2 cellular contexts compared by ENCODE assay signal in the genomic region with DNA sequence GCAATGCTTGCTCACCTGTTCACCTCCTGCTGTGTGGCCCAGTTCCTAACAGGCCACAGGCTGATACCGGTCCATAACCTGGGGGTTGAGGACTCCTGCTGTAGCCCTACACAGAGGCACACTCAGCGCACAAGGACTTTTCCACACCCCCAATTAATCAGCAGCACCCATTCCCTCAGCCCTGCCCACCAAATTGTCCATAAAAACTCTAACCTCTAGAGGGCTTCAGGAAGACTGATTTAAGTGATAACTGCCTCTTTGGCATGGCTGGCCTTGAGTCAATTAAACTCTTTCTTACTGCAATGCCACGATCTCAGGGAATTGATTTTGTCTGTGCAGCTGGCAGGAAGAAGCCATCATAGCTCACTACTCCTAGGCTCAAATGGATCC.
TF ChIP-seq lines count a peak whose summit lies in the region.

No MANE protein-coding gene starts in this region.

TF ChIP-seq in HCT116, 20 proteins besides CTCF, POLR2A, EP300 and RAD21 (continued from another document):
- TF ChIP-seq, protein P1, sequence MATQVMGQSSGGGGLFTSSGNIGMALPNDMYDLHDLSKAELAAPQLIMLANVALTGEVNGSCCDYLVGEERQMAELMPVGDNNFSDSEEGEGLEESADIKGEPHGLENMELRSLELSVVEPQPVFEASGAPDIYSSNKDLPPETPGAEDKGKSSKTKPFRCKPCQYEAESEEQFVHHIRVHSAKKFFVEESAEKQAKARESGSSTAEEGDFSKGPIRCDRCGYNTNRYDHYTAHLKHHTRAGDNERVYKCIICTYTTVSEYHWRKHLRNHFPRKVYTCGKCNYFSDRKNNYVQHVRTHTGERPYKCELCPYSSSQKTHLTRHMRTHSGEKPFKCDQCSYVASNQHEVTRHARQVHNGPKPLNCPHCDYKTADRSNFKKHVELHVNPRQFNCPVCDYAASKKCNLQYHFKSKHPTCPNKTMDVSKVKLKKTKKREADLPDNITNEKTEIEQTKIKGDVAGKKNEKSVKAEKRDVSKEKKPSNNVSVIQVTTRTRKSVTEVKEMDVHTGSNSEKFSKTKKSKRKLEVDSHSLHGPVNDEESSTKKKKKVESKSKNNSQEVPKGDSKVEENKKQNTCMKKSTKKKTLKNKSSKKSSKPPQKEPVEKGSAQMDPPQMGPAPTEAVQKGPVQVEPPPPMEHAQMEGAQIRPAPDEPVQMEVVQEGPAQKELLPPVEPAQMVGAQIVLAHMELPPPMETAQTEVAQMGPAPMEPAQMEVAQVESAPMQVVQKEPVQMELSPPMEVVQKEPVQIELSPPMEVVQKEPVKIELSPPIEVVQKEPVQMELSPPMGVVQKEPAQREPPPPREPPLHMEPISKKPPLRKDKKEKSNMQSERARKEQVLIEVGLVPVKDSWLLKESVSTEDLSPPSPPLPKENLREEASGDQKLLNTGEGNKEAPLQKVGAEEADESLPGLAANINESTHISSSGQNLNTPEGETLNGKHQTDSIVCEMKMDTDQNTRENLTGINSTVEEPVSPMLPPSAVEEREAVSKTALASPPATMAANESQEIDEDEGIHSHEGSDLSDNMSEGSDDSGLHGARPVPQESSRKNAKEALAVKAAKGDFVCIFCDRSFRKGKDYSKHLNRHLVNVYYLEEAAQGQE (IDR thresholded peaks at IDR 0.05; ENCODE audit: low read depth), result no peak
- TF ChIP-seq ELF1 (IDR thresholded peaks at IDR 0.05; ENCODE audit: borderline replicate concordance, low read depth), result no peak
- TF ChIP-seq CBX3 (IDR thresholded peaks at IDR 0.05; ENCODE audit: low read depth), result no peak
- no peak for TF ChIP-seq SRF (IDR thresholded peaks at IDR 0.05; ENCODE audit: low read depth)
- no peak for TF ChIP-seq SP1 (IDR thresholded peaks at IDR 0.05; ENCODE audit: low read depth)
- TF ChIP-seq CEBPB (IDR thresholded peaks at IDR 0.05; ENCODE audit: low read depth), result no peak
- TF ChIP-seq JUND (IDR thresholded peaks at IDR 0.05), result no peak
- TF ChIP-seq SIN3A (IDR thresholded peaks at IDR 0.05; ENCODE audit: low read depth), result no peak
- TF ChIP-seq, protein P2, sequence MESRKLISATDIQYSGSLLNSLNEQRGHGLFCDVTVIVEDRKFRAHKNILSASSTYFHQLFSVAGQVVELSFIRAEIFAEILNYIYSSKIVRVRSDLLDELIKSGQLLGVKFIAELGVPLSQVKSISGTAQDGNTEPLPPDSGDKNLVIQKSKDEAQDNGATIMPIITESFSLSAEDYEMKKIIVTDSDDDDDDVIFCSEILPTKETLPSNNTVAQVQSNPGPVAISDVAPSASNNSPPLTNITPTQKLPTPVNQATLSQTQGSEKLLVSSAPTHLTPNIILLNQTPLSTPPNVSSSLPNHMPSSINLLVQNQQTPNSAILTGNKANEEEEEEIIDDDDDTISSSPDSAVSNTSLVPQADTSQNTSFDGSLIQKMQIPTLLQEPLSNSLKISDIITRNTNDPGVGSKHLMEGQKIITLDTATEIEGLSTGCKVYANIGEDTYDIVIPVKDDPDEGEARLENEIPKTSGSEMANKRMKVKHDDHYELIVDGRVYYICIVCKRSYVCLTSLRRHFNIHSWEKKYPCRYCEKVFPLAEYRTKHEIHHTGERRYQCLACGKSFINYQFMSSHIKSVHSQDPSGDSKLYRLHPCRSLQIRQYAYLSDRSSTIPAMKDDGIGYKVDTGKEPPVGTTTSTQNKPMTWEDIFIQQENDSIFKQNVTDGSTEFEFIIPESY (IDR thresholded peaks at IDR 0.05; ENCODE audit: extremely low read depth, insufficient replicate concordance, low read length), result no peak
- TF ChIP-seq, protein P3, sequence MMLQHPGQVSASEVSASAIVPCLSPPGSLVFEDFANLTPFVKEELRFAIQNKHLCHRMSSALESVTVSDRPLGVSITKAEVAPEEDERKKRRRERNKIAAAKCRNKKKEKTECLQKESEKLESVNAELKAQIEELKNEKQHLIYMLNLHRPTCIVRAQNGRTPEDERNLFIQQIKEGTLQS (IDR thresholded peaks at IDR 0.05), result no peak
- no peak for TF ChIP-seq EZH2 (IDR thresholded peaks at IDR 0.05)
- no peak for TF ChIP-seq YY1 (IDR thresholded peaks at IDR 0.05; ENCODE audit: extremely low read depth, insufficient replicate concordance, low read depth, low read length)

TF ChIP-seq in HepG2, 621 proteins besides CTCF, POLR2A, EP300 and RAD21 (continued from another document):
- TF ChIP-seq, protein P4, sequence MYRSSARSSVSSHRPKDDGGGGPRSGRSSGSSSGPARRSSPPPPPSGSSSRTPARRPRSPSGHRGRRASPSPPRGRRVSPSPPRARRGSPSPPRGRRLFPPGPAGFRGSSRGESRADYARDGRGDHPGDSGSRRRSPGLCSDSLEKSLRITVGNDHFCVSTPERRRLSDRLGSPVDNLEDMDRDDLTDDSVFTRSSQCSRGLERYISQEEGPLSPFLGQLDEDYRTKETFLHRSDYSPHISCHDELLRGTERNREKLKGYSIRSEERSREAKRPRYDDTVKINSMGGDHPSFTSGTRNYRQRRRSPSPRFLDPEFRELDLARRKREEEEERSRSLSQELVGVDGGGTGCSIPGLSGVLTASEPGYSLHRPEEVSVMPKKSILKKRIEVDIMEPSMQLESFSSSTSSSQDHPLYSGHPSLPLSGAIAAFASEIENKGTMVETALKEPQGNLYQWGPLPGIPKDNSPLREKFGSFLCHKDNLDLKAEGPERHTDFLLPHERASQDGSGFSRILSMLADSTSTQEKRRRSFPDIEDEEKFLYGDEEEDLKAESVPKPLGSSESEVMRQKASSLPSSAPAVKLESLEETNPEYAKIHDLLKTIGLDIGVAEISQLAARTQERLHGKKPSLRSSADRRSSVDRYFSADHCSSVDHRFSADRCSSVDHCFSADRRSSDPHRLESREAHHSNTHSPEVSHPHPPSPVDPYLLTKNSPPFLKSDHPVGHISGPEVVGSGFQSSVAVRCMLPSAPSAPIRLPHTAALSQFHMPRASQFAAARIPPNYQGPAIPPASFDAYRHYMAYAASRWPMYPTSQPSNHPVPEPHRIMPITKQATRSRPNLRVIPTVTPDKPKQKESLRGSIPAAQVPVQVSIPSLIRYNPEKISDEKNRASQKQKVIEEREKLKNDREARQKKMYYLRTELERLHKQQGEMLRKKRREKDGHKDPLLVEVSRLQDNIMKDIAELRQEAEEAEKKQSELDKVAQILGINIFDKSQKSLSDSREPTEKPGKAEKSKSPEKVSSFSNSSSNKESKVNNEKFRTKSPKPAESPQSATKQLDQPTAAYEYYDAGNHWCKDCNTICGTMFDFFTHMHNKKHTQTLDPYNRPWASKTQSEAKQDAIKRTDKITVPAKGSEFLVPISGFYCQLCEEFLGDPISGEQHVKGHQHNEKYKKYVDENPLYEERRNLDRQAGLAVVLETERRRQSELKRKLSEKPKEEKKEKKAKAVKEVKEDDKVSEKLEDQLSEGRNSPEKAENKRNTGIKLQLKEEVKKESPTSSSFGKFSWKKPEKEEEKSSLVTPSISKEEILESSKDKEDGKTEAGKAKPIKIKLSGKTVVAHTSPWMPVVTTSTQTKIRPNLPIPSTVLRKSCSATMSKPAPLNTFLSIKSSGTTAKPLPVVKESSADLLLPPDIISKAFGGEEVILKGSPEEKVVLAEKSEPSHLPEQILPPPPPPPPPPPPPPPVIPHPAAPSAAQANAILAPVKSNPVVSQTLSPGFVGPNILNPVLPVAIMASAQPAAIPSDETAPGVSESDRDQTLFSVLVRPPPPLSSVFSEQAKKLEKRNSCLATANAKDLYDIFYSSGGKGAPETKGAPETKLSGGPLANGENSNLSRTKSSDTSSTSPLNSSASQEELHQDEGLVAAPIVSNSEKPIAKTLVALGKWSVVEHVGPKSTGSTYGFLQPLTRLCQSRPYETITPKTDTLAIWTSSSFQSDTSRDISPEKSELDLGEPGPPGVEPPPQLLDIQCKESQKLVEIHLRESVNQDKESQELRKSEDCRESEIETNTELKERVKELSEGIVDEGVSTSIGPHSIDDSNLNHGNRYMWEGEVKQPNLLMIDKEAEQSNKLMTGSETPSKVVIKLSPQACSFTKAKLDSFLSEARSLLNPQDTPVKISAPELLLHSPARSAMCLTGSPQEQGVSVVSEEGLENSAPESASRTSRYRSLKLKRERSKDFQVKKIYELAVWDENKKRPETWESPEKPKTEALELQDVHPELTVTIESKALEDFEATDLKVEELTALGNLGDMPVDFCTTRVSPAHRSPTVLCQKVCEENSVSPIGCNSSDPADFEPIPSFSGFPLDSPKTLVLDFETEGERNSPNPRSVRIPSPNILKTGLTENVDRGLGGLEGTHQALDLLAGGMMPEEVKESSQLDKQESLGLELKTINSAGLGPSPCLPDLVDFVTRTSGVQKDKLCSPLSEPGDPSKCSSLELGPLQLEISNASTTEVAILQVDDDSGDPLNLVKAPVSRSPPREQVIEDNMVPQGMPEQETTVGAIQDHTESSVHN (CRISPR knock-in tag; IDR thresholded peaks at IDR 0.05), result no peak
- no peak for TF ChIP-seq EEA1 (CRISPR knock-in tag; IDR thresholded peaks at IDR 0.05; ENCODE audit: borderline replicate concordance)
- TF ChIP-seq FOXC1 (CRISPR knock-in tag; IDR thresholded peaks at IDR 0.05; ENCODE audit: borderline replicate concordance), result no peak
- no peak for TF ChIP-seq ZNF746 (CRISPR knock-in tag; IDR thresholded peaks at IDR 0.05)
- no peak for TF ChIP-seq ZNF766 (CRISPR knock-in tag; IDR thresholded peaks at IDR 0.05; ENCODE audit: borderline replicate concordance)
- no peak for TF ChIP-seq SALL2 (CRISPR knock-in tag; IDR thresholded peaks at IDR 0.05)
- TF ChIP-seq ZSCAN12 (CRISPR knock-in tag; IDR thresholded peaks at IDR 0.05), result no peak
- TF ChIP-seq, protein P5, sequence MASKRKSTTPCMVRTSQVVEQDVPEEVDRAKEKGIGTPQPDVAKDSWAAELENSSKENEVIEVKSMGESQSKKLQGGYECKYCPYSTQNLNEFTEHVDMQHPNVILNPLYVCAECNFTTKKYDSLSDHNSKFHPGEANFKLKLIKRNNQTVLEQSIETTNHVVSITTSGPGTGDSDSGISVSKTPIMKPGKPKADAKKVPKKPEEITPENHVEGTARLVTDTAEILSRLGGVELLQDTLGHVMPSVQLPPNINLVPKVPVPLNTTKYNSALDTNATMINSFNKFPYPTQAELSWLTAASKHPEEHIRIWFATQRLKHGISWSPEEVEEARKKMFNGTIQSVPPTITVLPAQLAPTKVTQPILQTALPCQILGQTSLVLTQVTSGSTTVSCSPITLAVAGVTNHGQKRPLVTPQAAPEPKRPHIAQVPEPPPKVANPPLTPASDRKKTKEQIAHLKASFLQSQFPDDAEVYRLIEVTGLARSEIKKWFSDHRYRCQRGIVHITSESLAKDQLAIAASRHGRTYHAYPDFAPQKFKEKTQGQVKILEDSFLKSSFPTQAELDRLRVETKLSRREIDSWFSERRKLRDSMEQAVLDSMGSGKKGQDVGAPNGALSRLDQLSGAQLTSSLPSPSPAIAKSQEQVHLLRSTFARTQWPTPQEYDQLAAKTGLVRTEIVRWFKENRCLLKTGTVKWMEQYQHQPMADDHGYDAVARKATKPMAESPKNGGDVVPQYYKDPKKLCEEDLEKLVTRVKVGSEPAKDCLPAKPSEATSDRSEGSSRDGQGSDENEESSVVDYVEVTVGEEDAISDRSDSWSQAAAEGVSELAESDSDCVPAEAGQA (IDR thresholded peaks at IDR 0.05; ENCODE audit: low read depth), result no peak
- TF ChIP-seq, protein P5 (CRISPR knock-in tag; IDR thresholded peaks at IDR 0.05; ENCODE audit: borderline replicate concordance), result no peak
- no peak for TF ChIP-seq SALL1 (CRISPR knock-in tag; IDR thresholded peaks at IDR 0.05)
